Comparison of ENCODE assay signal across 1 cellular context in genomic region chr11:10050561-10050960, GRCh38.
TF ChIP-seq lines count a peak whose summit lies in the region.

No MANE protein-coding gene starts in this region.

TF ChIP-seq in HepG2, 621 proteins besides CTCF, POLR2A, EP300 and RAD21 (continued from another document and continues in another):
- TF ChIP-seq CREB1 (IDR thresholded peaks at IDR 0.05) (peak; percentile 74), CREB1 (CRISPR knock-in tag; IDR thresholded peaks at IDR 0.05) (peak; percentile 85), MIER3 (CRISPR knock-in tag; IDR thresholded peaks at IDR 0.05; ENCODE audit: borderline replicate concordance) (peak; percentile 84; the same call in 1 of the 2 replicates), ZNF710 (CRISPR knock-in tag; IDR thresholded peaks at IDR 0.05; ENCODE audit: borderline replicate concordance) (no peak), HHEX (CRISPR knock-in tag; IDR thresholded peaks at IDR 0.05) (0 out of 2 replicates have a peak, but pooled peaks have one; percentile 51), RELA (CRISPR knock-in tag; IDR thresholded peaks at IDR 0.05) (no peak), NR3C1 (CRISPR knock-in tag; IDR thresholded peaks at IDR 0.05) (no peak), TCF7 (IDR thresholded peaks at IDR 0.05; ENCODE audit: low read depth) (peak; percentile 75), PITX1 (CRISPR knock-in tag; IDR thresholded peaks at IDR 0.05) (no peak), NCOA1 (CRISPR knock-in tag; IDR thresholded peaks at IDR 0.05) (no peak), MIER2 (CRISPR knock-in tag; IDR thresholded peaks at IDR 0.05) (0 out of 2 replicates have a peak, but pooled peaks have one; percentile 22), KDM4B (CRISPR knock-in tag; IDR thresholded peaks at IDR 0.05) (0 out of 2 replicates have a peak, but pooled peaks have one; percentile 61), KDM2A (CRISPR knock-in tag; IDR thresholded peaks at IDR 0.05; ENCODE audit: borderline replicate concordance, low read depth) (no peak), CBFB (CRISPR knock-in tag; IDR thresholded peaks at IDR 0.05) (no peak), ZNF350 (CRISPR knock-in tag; IDR thresholded peaks at IDR 0.05; ENCODE audit: borderline replicate concordance, low read depth) (no peak), FOSL1 (CRISPR knock-in tag; IDR thresholded peaks at IDR 0.05; ENCODE audit: borderline replicate concordance) (peak; percentile 67; the same call in 1 of the 2 replicates), ZNF12 (CRISPR knock-in tag; IDR thresholded peaks at IDR 0.05) (peak; percentile 57; the same call in 1 of the 2 replicates), ZBTB3 (CRISPR knock-in tag; IDR thresholded peaks at IDR 0.05; ENCODE audit: borderline replicate concordance, low read depth) (no peak), TCF7L2 (IDR thresholded peaks at IDR 0.05; ENCODE audit: low read depth, low read length) (no peak), POGZ (CRISPR knock-in tag; IDR thresholded peaks at IDR 0.05) (peak; percentile 88), SIX4 (CRISPR knock-in tag; IDR thresholded peaks at IDR 0.05) (peak; percentile 48; the same call in 1 of the 2 replicates), ZNF18 (CRISPR knock-in tag; IDR thresholded peaks at IDR 0.05; ENCODE audit: insufficient replicate concordance) (no peak), ZNF20 (CRISPR knock-in tag; IDR thresholded peaks at IDR 0.05) (no peak), ZNF343 (CRISPR knock-in tag; IDR thresholded peaks at IDR 0.05) (no peak), MYNN (CRISPR knock-in tag; IDR thresholded peaks at IDR 0.05; ENCODE audit: low read depth) (no peak), HOMEZ (CRISPR knock-in tag; IDR thresholded peaks at IDR 0.05; ENCODE audit: low read depth) (peak; percentile 98), ZNF740 (CRISPR knock-in tag; IDR thresholded peaks at IDR 0.05) (no peak), ZNF629 (CRISPR knock-in tag; conservative IDR thresholded peaks at IDR 0.05) (peak; percentile 65), ZNF253 (CRISPR knock-in tag; IDR thresholded peaks at IDR 0.05; ENCODE audit: borderline replicate concordance) (no peak), TP53 (CRISPR knock-in tag; conservative IDR thresholded peaks at IDR 0.05) (0 out of 2 replicates have a peak, but pooled peaks have one; percentile 41), ZBTB2 (CRISPR knock-in tag; IDR thresholded peaks at IDR 0.05; ENCODE audit: low read depth) (no peak), TCF12 (IDR thresholded peaks at IDR 0.05) (no peak), TCF12 (CRISPR knock-in tag; IDR thresholded peaks at IDR 0.05) (no peak)
- TF ChIP-seq, protein P1, sequence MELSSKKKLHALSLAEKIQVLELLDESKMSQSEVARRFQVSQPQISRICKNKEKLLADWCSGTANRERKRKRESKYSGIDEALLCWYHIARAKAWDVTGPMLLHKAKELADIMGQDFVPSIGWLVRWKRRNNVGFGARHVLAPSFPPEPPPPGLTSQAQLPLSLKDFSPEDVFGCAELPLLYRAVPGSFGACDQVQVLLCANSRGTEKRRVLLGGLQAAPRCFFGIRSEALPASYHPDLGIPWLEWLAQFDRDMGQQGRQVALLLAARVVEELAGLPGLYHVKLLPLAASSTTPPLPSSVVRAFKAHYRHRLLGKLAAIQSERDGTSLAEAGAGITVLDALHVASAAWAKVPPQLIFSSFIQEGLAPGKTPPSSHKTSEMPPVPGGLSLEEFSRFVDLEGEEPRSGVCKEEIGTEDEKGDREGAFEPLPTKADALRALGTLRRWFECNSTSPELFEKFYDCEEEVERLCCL (CRISPR knock-in tag; IDR thresholded peaks at IDR 0.05; ENCODE audit: borderline replicate concordance): no peak
- TF ChIP-seq, protein P2, sequence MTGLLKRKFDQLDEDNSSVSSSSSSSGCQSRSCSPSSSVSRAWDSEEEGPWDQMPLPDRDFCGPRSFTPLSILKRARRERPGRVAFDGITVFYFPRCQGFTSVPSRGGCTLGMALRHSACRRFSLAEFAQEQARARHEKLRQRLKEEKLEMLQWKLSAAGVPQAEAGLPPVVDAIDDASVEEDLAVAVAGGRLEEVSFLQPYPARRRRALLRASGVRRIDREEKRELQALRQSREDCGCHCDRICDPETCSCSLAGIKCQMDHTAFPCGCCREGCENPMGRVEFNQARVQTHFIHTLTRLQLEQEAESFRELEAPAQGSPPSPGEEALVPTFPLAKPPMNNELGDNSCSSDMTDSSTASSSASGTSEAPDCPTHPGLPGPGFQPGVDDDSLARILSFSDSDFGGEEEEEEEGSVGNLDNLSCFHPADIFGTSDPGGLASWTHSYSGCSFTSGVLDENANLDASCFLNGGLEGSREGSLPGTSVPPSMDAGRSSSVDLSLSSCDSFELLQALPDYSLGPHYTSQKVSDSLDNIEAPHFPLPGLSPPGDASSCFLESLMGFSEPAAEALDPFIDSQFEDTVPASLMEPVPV (CRISPR knock-in tag; IDR thresholded peaks at IDR 0.05): no peak
- TF ChIP-seq, protein P3, sequence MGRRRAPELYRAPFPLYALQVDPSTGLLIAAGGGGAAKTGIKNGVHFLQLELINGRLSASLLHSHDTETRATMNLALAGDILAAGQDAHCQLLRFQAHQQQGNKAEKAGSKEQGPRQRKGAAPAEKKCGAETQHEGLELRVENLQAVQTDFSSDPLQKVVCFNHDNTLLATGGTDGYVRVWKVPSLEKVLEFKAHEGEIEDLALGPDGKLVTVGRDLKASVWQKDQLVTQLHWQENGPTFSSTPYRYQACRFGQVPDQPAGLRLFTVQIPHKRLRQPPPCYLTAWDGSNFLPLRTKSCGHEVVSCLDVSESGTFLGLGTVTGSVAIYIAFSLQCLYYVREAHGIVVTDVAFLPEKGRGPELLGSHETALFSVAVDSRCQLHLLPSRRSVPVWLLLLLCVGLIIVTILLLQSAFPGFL (CRISPR knock-in tag; IDR thresholded peaks at IDR 0.05): no peak
- TF ChIP-seq, protein P4, sequence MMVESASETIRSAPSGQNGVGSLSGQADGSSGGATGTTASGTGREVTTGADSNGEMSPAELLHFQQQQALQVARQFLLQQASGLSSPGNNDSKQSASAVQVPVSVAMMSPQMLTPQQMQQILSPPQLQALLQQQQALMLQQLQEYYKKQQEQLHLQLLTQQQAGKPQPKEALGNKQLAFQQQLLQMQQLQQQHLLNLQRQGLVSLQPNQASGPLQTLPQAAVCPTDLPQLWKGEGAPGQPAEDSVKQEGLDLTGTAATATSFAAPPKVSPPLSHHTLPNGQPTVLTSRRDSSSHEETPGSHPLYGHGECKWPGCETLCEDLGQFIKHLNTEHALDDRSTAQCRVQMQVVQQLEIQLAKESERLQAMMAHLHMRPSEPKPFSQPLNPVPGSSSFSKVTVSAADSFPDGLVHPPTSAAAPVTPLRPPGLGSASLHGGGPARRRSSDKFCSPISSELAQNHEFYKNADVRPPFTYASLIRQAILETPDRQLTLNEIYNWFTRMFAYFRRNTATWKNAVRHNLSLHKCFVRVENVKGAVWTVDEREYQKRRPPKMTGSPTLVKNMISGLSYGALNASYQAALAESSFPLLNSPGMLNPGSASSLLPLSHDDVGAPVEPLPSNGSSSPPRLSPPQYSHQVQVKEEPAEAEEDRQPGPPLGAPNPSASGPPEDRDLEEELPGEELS (CRISPR knock-in tag; IDR thresholded peaks at IDR 0.05): peak; percentile 88
- TF ChIP-seq, protein P5, sequence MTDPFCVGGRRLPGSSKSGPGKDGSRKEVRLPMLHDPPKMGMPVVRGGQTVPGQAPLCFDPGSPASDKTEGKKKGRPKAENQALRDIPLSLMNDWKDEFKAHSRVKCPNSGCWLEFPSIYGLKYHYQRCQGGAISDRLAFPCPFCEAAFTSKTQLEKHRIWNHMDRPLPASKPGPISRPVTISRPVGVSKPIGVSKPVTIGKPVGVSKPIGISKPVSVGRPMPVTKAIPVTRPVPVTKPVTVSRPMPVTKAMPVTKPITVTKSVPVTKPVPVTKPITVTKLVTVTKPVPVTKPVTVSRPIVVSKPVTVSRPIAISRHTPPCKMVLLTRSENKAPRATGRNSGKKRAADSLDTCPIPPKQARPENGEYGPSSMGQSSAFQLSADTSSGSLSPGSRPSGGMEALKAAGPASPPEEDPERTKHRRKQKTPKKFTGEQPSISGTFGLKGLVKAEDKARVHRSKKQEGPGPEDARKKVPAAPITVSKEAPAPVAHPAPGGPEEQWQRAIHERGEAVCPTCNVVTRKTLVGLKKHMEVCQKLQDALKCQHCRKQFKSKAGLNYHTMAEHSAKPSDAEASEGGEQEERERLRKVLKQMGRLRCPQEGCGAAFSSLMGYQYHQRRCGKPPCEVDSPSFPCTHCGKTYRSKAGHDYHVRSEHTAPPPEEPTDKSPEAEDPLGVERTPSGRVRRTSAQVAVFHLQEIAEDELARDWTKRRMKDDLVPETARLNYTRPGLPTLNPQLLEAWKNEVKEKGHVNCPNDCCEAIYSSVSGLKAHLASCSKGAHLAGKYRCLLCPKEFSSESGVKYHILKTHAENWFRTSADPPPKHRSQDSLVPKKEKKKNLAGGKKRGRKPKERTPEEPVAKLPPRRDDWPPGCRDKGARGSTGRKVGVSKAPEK (CRISPR knock-in tag; IDR thresholded peaks at IDR 0.05; ENCODE audit: borderline replicate concordance): no peak
- TF ChIP-seq, protein P6, sequence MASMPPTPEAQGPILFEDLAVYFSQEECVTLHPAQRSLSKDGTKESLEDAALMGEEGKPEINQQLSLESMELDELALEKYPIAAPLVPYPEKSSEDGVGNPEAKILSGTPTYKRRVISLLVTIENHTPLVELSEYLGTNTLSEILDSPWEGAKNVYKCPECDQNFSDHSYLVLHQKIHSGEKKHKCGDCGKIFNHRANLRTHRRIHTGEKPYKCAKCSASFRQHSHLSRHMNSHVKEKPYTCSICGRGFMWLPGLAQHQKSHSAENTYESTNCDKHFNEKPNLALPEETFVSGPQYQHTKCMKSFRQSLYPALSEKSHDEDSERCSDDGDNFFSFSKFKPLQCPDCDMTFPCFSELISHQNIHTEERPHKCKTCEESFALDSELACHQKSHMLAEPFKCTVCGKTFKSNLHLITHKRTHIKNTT (CRISPR knock-in tag; IDR thresholded peaks at IDR 0.05): no peak
- TF ChIP-seq, protein P7, sequence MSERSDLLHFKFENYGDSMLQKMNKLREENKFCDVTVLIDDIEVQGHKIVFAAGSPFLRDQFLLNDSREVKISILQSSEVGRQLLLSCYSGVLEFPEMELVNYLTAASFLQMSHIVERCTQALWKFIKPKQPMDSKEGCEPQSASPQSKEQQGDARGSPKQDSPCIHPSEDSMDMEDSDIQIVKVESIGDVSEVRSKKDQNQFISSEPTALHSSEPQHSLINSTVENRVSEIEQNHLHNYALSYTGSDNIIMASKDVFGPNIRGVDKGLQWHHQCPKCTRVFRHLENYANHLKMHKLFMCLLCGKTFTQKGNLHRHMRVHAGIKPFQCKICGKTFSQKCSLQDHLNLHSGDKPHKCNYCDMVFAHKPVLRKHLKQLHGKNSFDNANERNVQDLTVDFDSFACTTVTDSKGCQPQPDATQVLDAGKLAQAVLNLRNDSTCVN (CRISPR knock-in tag; IDR thresholded peaks at IDR 0.05; ENCODE audit: borderline replicate concordance): no peak
